Comparison of ENCODE assay signal across 31 cellular contexts in the genomic region with DNA sequence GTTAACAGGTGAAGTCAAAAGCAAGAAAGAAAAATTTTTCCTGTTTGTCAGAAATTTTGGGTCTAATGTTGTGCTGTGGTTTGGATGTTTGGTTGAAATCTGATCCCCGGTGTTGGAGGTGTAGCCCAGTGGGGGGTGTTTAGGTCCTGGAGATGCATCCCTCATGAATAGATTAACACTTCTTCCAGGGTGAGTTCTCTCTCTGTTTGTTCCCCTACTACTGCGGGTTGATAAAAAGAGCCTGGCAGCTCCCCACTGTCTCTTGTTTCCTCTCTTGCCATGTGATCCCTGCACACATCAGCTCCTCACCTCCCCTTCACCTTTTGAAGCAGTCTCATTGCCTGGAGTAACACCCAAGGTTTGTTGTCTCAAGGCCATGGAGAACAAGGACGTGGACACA. TPM values are rescaled to one million over a fixed set of nuclear protein-coding genes. Genes with fewer than 3 reads are reported as not detected.
"Had no signal": no experiment of that assay in that cellular context is flagged by ENCODE, and none has a peak within 500 bp of the region (broad histone marks: within the 10 kb centered on the region; RNA-seq: fewer than 3 reads in every experiment).

No MANE protein-coding gene starts in this region.

- H3K27ac ChIP-seq: brain microvascular endothelial cell, SJCRH30, SK-N-MC, WERI-Rb-1 had no signal

- H3K27me3 ChIP-seq: brain microvascular endothelial cell had no signal

- H3K4me1 ChIP-seq: SJCRH30 had no signal

- H3K9me3 ChIP-seq: SJCRH30 had no signal

- H3K36me3 Mint-ChIP-seq: activated naive CD8-positive, alpha-beta T cell treated with anti-CD3 and anti-CD28 coated beads for 36 hours had no signal

- H3K36me3 ChIP-seq: brain microvascular endothelial cell, SJCRH30, WERI-Rb-1 had no signal

- H3K4me1 Mint-ChIP-seq: activated CD4-positive, alpha-beta T cell treated with anti-CD3 and anti-CD28 coated beads, Interleukin-2, amount 10 ng/mL, durations not matched to agents 24 days and 14 days; activated naive CD8-positive, alpha-beta T cell treated with anti-CD3 and anti-CD28 coated beads for 36 hours had no signal

- H3K4me3 Mint-ChIP-seq: activated CD4-positive, alpha-beta T cell treated with anti-CD3 and anti-CD28 coated beads, Interleukin-2, amount 10 ng/mL, durations not matched to agents 24 days and 14 days; activated CD8-positive, alpha-beta T cell treated with anti-CD3 and anti-CD28 coated beads for 36 hours; activated naive CD4-positive, alpha-beta T cell treated with anti-CD3 and anti-CD28 coated beads for 36 hours; activated naive CD8-positive, alpha-beta T cell treated with anti-CD3 and anti-CD28 coated beads for 36 hours; activated T-cell treated with anti-CD3 and anti-CD28 coated beads, Interleukin-2, amount 50 U/mL, for 4 hours; activated T-helper 1 cell treated with anti-CD3 and anti-CD28 coated beads, Interleukin-12 subunit alpha, Interleukin-12 subunit beta, Interleukin-2, Interleukin-4 antibody, amounts not matched to agents 30 ng/mL and 10 ng/mL and 1 ng/mL, durations not matched to agents 14 hours and 24 hours and 36 hours had no signal

- DNase-seq: activated CD4-positive, alpha-beta T cell treated with anti-CD3 and anti-CD28 coated beads, Interleukin-2, amount 10 ng/mL, durations not matched to agents 24 days and 14 days; activated CD4-positive, alpha-beta T cell treated with anti-CD3 and anti-CD28 coated beads, Interleukin-2, amount 50 U/mL, for 4 hours; activated CD8-positive, alpha-beta T cell treated with anti-CD3 and anti-CD28 coated beads for 36 hours; activated gamma-delta T cell treated with Interleukin-2 at 50 U/mL for 16 hours; activated naive CD4-positive, alpha-beta T cell treated with anti-CD3 and anti-CD28 coated beads for 36 hours; activated naive CD8-positive, alpha-beta T cell treated with anti-CD3 and anti-CD28 coated beads for 36 hours; activated T-cell treated with anti-CD3 and anti-CD28 coated beads, Interleukin-2, amount 50 U/mL, for 4 hours; amniotic stem cell; aorta; brain microvascular endothelial cell; central memory CD4-positive, alpha-beta T cell; Karpas-422; NCI-H1105; NCI-H1417 treated with DMSO at 0.1 percent for 48 hours; NCI-H187 treated with DMSO at 0.1 percent for 48 hours; NCI-H2081; NCI-H2171 treated with DMSO at 0.1 percent for 48 hours; NCI-H2227 treated with DMSO at 0.1 percent for 48 hours; NCI-H446; NCI-H510A treated with DMSO at 0.1 percent for 48 hours; NCI-H526 treated with DMSO at 0.1 percent for 48 hours; NCI-H82; SHP77; SJCRH30; T1000; WERI-Rb-1 had no signal

- ATAC-seq: activated CD8-positive, alpha-beta T cell treated with anti-CD3 and anti-CD28 coated beads for 36 hours; activated T-cell treated with anti-CD3 and anti-CD28 coated beads, Interleukin-2, amount 50 U/mL, for 4 hours; Panc1 had no signal

- H3K4me3 ChIP-seq: SJCRH30, SK-N-MC had no signal

- H3K27ac Mint-ChIP-seq: activated CD4-positive, alpha-beta T cell treated with anti-CD3 and anti-CD28 coated beads, Interleukin-2, amount 10 ng/mL, durations not matched to agents 24 days and 14 days; activated CD8-positive, alpha-beta T cell treated with anti-CD3 and anti-CD28 coated beads for 36 hours; activated naive CD4-positive, alpha-beta T cell treated with anti-CD3 and anti-CD28 coated beads for 36 hours; activated naive CD8-positive, alpha-beta T cell treated with anti-CD3 and anti-CD28 coated beads for 36 hours; activated T-helper 1 cell treated with anti-CD3 and anti-CD28 coated beads, Interleukin-12 subunit alpha, Interleukin-12 subunit beta, Interleukin-2, Interleukin-4 antibody, amounts not matched to agents 30 ng/mL and 10 ng/mL and 1 ng/mL, durations not matched to agents 14 hours and 24 hours and 36 hours had no signal

- H3K27me3 Mint-ChIP-seq: activated CD4-positive, alpha-beta T cell treated with anti-CD3 and anti-CD28 coated beads, Interleukin-2, amount 10 ng/mL, durations not matched to agents 24 days and 14 days; activated CD8-positive, alpha-beta T cell treated with anti-CD3 and anti-CD28 coated beads for 36 hours; activated naive CD8-positive, alpha-beta T cell treated with anti-CD3 and anti-CD28 coated beads for 36 hours had no signal

RNA-seq across cellular contexts. Expression of a gene that starts 14.6 kb away (rescaled TPM):
- total RNA-seq: activated CD8-positive, alpha-beta memory T cell treated with anti-CD3 and anti-CD28 coated beads for 36 hours; activated CD8-positive, alpha-beta T cell treated with anti-CD3 and anti-CD28 coated beads for 36 hours; activated naive CD4-positive, alpha-beta T cell treated with anti-CD3 and anti-CD28 coated beads for 36 hours; activated naive CD8-positive, alpha-beta T cell treated with anti-CD3 and anti-CD28 coated beads for 36 hours; activated T-cell treated with anti-CD3 and anti-CD28 coated beads, Interleukin-2, amount 50 U/mL, for 4 hours; activated T-helper 1 cell treated with anti-CD3 and anti-CD28 coated beads, Interleukin-12 subunit alpha, Interleukin-12 subunit beta, Interleukin-2, Interleukin-4 antibody, amounts not matched to agents 30 ng/mL and 10 ng/mL and 1 ng/mL, durations not matched to agents 14 hours and 24 hours and 36 hours; SJCRH30; T-helper 1 cell treated with Interleukin-12 subunit alpha and Interleukin-12 subunit beta and Interleukin-4 antibody, amounts not matched to agents 30 ng/mL and 1 ng/mL, for 36 hours had no signal
